ENCODE assay signal across 10 cellular contexts in the genomic region with DNA sequence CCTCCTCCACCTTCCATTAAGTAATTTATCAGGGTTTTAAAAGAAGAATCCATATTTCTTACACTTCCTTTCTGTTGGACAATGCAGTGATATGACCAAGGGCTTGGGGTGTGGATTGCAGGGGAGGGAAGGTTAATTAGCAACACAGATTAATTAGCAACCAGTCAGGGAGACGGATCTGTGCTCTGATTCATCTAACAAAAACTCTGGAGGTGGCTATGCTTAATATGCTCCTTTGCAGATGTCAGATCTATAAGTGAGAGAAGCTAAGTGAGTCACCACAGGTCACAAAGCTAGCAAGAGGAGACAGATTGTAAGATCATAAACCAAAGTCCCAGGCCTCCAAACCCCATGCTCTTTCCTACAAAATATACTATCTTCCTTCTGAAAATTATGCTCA.
DNase-seq lines count a peak whose midpoint lies in the region; ATAC-seq, FAIRE-seq and TF ChIP-seq lines count a peak whose summit lies in the region.
"Had no signal": no experiment of that assay in that cellular context is flagged by ENCODE, and none has a peak within 500 bp of the region (broad histone marks: within the 10 kb centered on the region; RNA-seq: fewer than 3 reads in every experiment).

No MANE protein-coding gene starts in this region.

- H3K27me3 ChIP-seq in astrocyte (ENCODE audit: insufficient read depth, low read length) (no peaks in the 10 kb centered on the region), GM23338 (ENCODE audit: insufficient read depth) (no peaks in the 10 kb centered on the region)
- no peaks in the 10 kb centered on the region for H3K27me3 ChIP-seq in naive thymus-derived CD4-positive, alpha-beta T cell (ENCODE audit: control insufficient read depth in 2 of 2, insufficient read depth in 2 of 2, low read length in 2 of 2)
- H3K27me3 ChIP-seq: colonic mucosa, Peyer's patch had no signal

- CTCF ChIA-PET in naive thymus-derived CD4-positive, alpha-beta T cell (lab: Charles Lee) = interaction anchor here (0.6 kb wide), 1 partner anchor 869 kb away, joined by 3 read pairs; no protein-coding TSS in a partner anchor

- POLR2A ChIA-PET in naive thymus-derived CD4-positive, alpha-beta T cell (lab: Charles Lee) = interaction anchor here (0.9 to 4.9 kb wide), 3 partner anchors 10 to 40 kb away, joined by 3 to 40 read pairs (median 3); no protein-coding TSS in a partner anchor

- peaks cover 10% of the 10 kb centered on the region; the same call in 1 of the 2 replicates for H3K9me2 ChIP-seq in GM23338 (ENCODE audit: insufficient read depth)

- no peaks in the 10 kb centered on the region for H3K79me2 ChIP-seq in astrocyte (ENCODE audit: insufficient read depth, low read length)
- H3K79me2 ChIP-seq in GM23338 (replicated peaks; ENCODE audit: insufficient read depth) = no peaks in the 10 kb centered on the region

- H3K27me3 Mint-ChIP-seq in astrocyte (ENCODE audit: low read depth, unreplicated experiment) (no peaks in the 10 kb centered on the region), GM23338 (ENCODE audit: insufficient read depth, low read depth, poor library complexity) (peaks cover 2% of the 10 kb centered on the region)
- no peaks in the 10 kb centered on the region for H3K27me3 Mint-ChIP-seq in naive thymus-derived CD4-positive, alpha-beta T cell

- no peak for TF ChIP-seq CTCF in astrocyte (IDR thresholded peaks at IDR 0.05; ENCODE audit: insufficient read depth, low read depth, low read length)
- TF ChIP-seq CTCF in GM23338 (conservative IDR thresholded peaks at IDR 0.05; ENCODE audit: low read depth in 2 of 2) = no peak

- H3K36me3 ChIP-seq in astrocyte (ENCODE audit: insufficient read depth, low read length) = no peaks in the 10 kb centered on the region
- no peaks in the 10 kb centered on the region for H3K36me3 ChIP-seq in naive thymus-derived CD4-positive, alpha-beta T cell (ENCODE audit: control insufficient read depth in 2 of 3, insufficient read depth in 3 of 3, low read length in 3 of 3)
- H3K36me3 ChIP-seq in GM23338 (ENCODE audit: insufficient read depth) = no peaks in the 10 kb centered on the region
- H3K36me3 ChIP-seq: colonic mucosa, Peyer's patch had no signal

- no peaks in the 10 kb centered on the region for H3K9me3 ChIP-seq in astrocyte (ENCODE audit: insufficient read depth, low read depth, low read length)
- no peaks in the 10 kb centered on the region for H3K9me3 ChIP-seq in naive thymus-derived CD4-positive, alpha-beta T cell (ENCODE audit: control insufficient read depth in 2 of 3, low read length in 3 of 3)
- H3K9me3 ChIP-seq: colonic mucosa, Peyer's patch had no signal

- H3K4me1 ChIP-seq in astrocyte (ENCODE audit: insufficient read depth, low read length) (peaks cover 36% of the 10 kb centered on the region), GM23338 (ENCODE audit: insufficient read depth) (no peaks in the 10 kb centered on the region)
- peaks cover 48 to 79% of the 10 kb centered on the region in 2 donors for H3K4me1 ChIP-seq in naive thymus-derived CD4-positive, alpha-beta T cell (ENCODE audit: control insufficient read depth in 2 of 2, insufficient read depth in 2 of 2, low read length in 2 of 2)
- H3K4me1 ChIP-seq: colonic mucosa had no signal

- H3K4me3 Mint-ChIP-seq in astrocyte (ENCODE audit: unreplicated experiment) = no peak overlapping the region
- H3K4me3 Mint-ChIP-seq in naive thymus-derived CD4-positive, alpha-beta T cell = peak overlapping the region in 4 of 10 donors; percentile 4 to 54 (median 18)
- H3K4me3 Mint-ChIP-seq in GM23338 = no peak overlapping the region

- H3K36me3 Mint-ChIP-seq in astrocyte (ENCODE audit: low read depth, unreplicated experiment) (peaks cover 1% of the 10 kb centered on the region), GM23338 (ENCODE audit: low read depth) (no peaks in the 10 kb centered on the region)
- peaks cover 0 to 4% (median 0%) of the 10 kb centered on the region in 5 donors for H3K36me3 Mint-ChIP-seq in naive thymus-derived CD4-positive, alpha-beta T cell

- H3K27ac Mint-ChIP-seq in astrocyte (ENCODE audit: unreplicated experiment) = peak overlapping the region; percentile 56
- H3K27ac Mint-ChIP-seq in naive thymus-derived CD4-positive, alpha-beta T cell = peak overlapping the region; percentile 92 to 100 (median 96)
- no peak overlapping the region for H3K27ac Mint-ChIP-seq in GM23338

- H3K4me2 ChIP-seq in astrocyte (ENCODE audit: low read length) = peak overlapping the region; percentile 27
- H3K4me2 ChIP-seq in GM23338 = no peak overlapping the region

- H4K20me1 ChIP-seq in astrocyte (ENCODE audit: insufficient read depth, low read length) (no peaks in the 10 kb centered on the region), GM23338 (replicated peaks; ENCODE audit: insufficient read depth) (no peaks in the 10 kb centered on the region)

- H3K9ac ChIP-seq in astrocyte (ENCODE audit: low read length) = peak overlapping the region; percentile 40

- no peak overlapping the region for H3K4me3 ChIP-seq in astrocyte (ENCODE audit: insufficient read depth, low read depth, low read length)
- no peak overlapping the region for H3K4me3 ChIP-seq in naive thymus-derived CD4-positive, alpha-beta T cell (ENCODE audit: low read length)
- H3K4me3 ChIP-seq in GM23338 = no peak overlapping the region
- H3K4me3 ChIP-seq: colonic mucosa, Peyer's patch had no signal

- no peak for ATAC-seq in naive thymus-derived CD4-positive, alpha-beta T cell
- ATAC-seq in GM23338 = no peak

- DNase-seq in EH (ENCODE audit: low read depth) = peak; percentile 77
- DNase-seq in HT1080 (ENCODE audit: low read depth) = peak; percentile 65
- peak; percentile 95 for DNase-seq in astrocyte (ENCODE audit: low read depth)
- DNase-seq in naive thymus-derived CD4-positive, alpha-beta T cell = no peak
- no peak for DNase-seq in GM23338 (ENCODE audit: low spot score)
- no peak for DNase-seq in DMS153 treated with DMSO at 0.1 percent for 48 hours (lab: John Stamatoyannopoulos, UW; ENCODE audit: unreplicated experiment)
- DNase-seq in NCI-H446 (lab: John Stamatoyannopoulos, UW) = no peak
- DNase-seq: colonic mucosa, GF-D8 had no signal

- intact Hi-C loops in naive thymus-derived CD4-positive, alpha-beta T cell (cut with micrococcal nuclease) = loop anchor here (5.0 to 10.0 kb wide), 7 partner anchors 109 to 1374 kb away; partner anchors contain the start of genes CCDC7 (in 2 of the 2), KIF5B (in 2 of the 2), ARHGAP12 (in 1 of the 2) and ITGB1 (in 1 of the 2)

- peak; percentile 81 for FAIRE-seq in astrocyte (lab: Jason Lieb, UNC)

- peak overlapping the region; percentile 74 for H3K27ac ChIP-seq in astrocyte (ENCODE audit: low read depth, low read length)
- H3K27ac ChIP-seq in naive thymus-derived CD4-positive, alpha-beta T cell (ENCODE audit: low read depth, low read length) = no peak overlapping the region
- no peak overlapping the region for H3K27ac ChIP-seq in GM23338 (ENCODE audit: low read depth)
- H3K27ac ChIP-seq: colonic mucosa had no signal

- H2AFZ ChIP-seq in astrocyte (ENCODE audit: low read depth, low read length) = no peak overlapping the region
- H2AFZ ChIP-seq in GM23338 = no peak overlapping the region

- no peaks in the 10 kb centered on the region for H3F3A ChIP-seq in GM23338 (replicated peaks; ENCODE audit: low read depth)

- peaks cover 40% of the 10 kb centered on the region for H3K4me1 Mint-ChIP-seq in astrocyte (ENCODE audit: low read depth, unreplicated experiment)
- H3K4me1 Mint-ChIP-seq in naive thymus-derived CD4-positive, alpha-beta T cell = peaks cover 37 to 86% (median 75%) of the 10 kb centered on the region in 7 donors
- no peaks in the 10 kb centered on the region for H3K4me1 Mint-ChIP-seq in GM23338

- H3K9me3 Mint-ChIP-seq in astrocyte (ENCODE audit: unreplicated experiment) = peaks cover 11% of the 10 kb centered on the region
- H3K9me3 Mint-ChIP-seq in naive thymus-derived CD4-positive, alpha-beta T cell = peaks cover 0 to 2% (median 0%) of the 10 kb centered on the region in 11 donors
- no peaks in the 10 kb centered on the region for H3K9me3 Mint-ChIP-seq in GM23338

TF ChIP-seq in GM23338, 12 proteins besides CTCF, POLR2A, EP300 and RAD21 (continues in another document):
- no peak for TF ChIP-seq CREB1 (CRISPR knock-in tag; IDR thresholded peaks at IDR 0.05; ENCODE audit: low read depth)
- TF ChIP-seq NANOG (IDR thresholded peaks at IDR 0.05; ENCODE audit: borderline replicate concordance) = no peak
- TF ChIP-seq JUNB (IDR thresholded peaks at IDR 0.05; ENCODE audit: unreplicated experiment) = no peak
- TF ChIP-seq ZNF331 (CRISPR knock-in tag; IDR thresholded peaks at IDR 0.05; ENCODE audit: low read depth) = no peak
- TF ChIP-seq ZNF114 (CRISPR knock-in tag; IDR thresholded peaks at IDR 0.05) = no peak
- TF ChIP-seq POLR2AphosphoS5 (IDR thresholded peaks at IDR 0.05; ENCODE audit: low read depth) = no peak
- no peak for TF ChIP-seq REST (IDR thresholded peaks at IDR 0.05; ENCODE audit: unreplicated experiment)

Comparison
In these comparisons a context has a peak if more than half of its experiments do, and no peak if none do; other contexts are left out.
1. DNase-seq: peak in EH (single experiment), HT1080 (single experiment) and astrocyte (single experiment); none in naive thymus-derived CD4-positive, alpha-beta T cell (0 of 9), GM23338 (single experiment), DMS153 treated with DMSO at 0.1 percent for 48 hours (single experiment) and NCI-H446 (0 of 2).